Comparison of ENCODE assay signal across 25 cellular contexts in genomic region chr4:37475776-37476175, GRCh38.
"Had no signal": no experiment of that assay in that cellular context is flagged by ENCODE, and none has a peak within 500 bp of the region (broad histone marks: within the 10 kb centered on the region; RNA-seq: fewer than 3 reads in every experiment).

No MANE protein-coding gene starts in this region.

- DNase-seq: dermis blood vessel endothelial cell; effector memory CD4-positive, alpha-beta T cell; gastrocnemius medialis; heart left ventricle; left cardiac atrium; left lung; mesenchymal stem cell; midbrain; naive thymus-derived CD4-positive, alpha-beta T cell; sigmoid colon; spleen; stimulated activated CD4-positive, alpha-beta T cell treated with anti-CD3 and anti-CD28 coated beads, Interleukin-4, amount 100 ng/mL, for 4 hours; stimulated activated naive CD8-positive, alpha-beta T cell treated with anti-CD3 and anti-CD28 coated beads, Interleukin-15, Interleukin-2, amounts not matched to agents 100 U/mL and 50 U/mL, for 24 hours; substantia nigra; upper lobe of right lung; uterus had no signal

- ATAC-seq: gastrocnemius medialis; heart left ventricle; left cardiac atrium; naive thymus-derived CD4-positive, alpha-beta T cell; stimulated activated memory B cell treated with anti-CD40 and anti-IgM and Interleukin-4, amounts not matched to agents 10 μg/mL and 1 μg/mL and 100 μg/mL, for 72 hours; stimulated activated naive CD8-positive, alpha-beta T cell treated with anti-CD3 and anti-CD28 coated beads, Interleukin-15, Interleukin-2, amounts not matched to agents 100 U/mL and 50 U/mL, for 24 hours had no signal

- H3K27me3 ChIP-seq: gastrocnemius medialis, hepatocyte, neural progenitor cell, right atrium auricular region, sigmoid colon, tibial nerve, upper lobe of right lung, uterus had no signal

- H3K9me3 ChIP-seq: gastrocnemius medialis, heart left ventricle, left lung, prostate gland, right atrium auricular region, sigmoid colon, spleen, thoracic aorta, tibial nerve, upper lobe of right lung, uterus had no signal

- H3K4me3 Mint-ChIP-seq: naive thymus-derived CD4-positive, alpha-beta T cell; nephron; neural progenitor cell; stimulated activated memory B cell treated with anti-CD40 and anti-IgM and Interleukin-4, amounts not matched to agents 10 μg/mL and 1 μg/mL and 100 μg/mL, for 72 hours had no signal

- H3K36me3 Mint-ChIP-seq: naive thymus-derived CD4-positive, alpha-beta T cell; neural progenitor cell; stimulated activated memory B cell treated with anti-CD40 and anti-IgM and Interleukin-4, amounts not matched to agents 10 μg/mL and 1 μg/mL and 100 μg/mL, for 72 hours had no signal

- H3K4me1 ChIP-seq: gastrocnemius medialis, heart left ventricle, left lung, neural progenitor cell, prostate gland, right atrium auricular region, sigmoid colon, spleen, tibial nerve, upper lobe of right lung, uterus had no signal

- H3K36me3 ChIP-seq: gastrocnemius medialis, heart left ventricle, left lung, neural progenitor cell, prostate gland, right atrium auricular region, sigmoid colon, spleen, thoracic aorta, tibial nerve, upper lobe of right lung, uterus had no signal

- H3K27ac ChIP-seq: coronary artery, gastrocnemius medialis, heart left ventricle, hepatocyte, left lung, neural progenitor cell, prostate gland, right atrium auricular region, sigmoid colon, spleen, thoracic aorta, tibial nerve, upper lobe of right lung had no signal

- H3K27ac Mint-ChIP-seq: naive thymus-derived CD4-positive, alpha-beta T cell; nephron; neural progenitor cell; stimulated activated memory B cell treated with anti-CD40 and anti-IgM and Interleukin-4, amounts not matched to agents 10 μg/mL and 1 μg/mL and 100 μg/mL, for 72 hours had no signal

- H3K4me1 Mint-ChIP-seq: nephron; stimulated activated memory B cell treated with anti-CD40 and anti-IgM and Interleukin-4, amounts not matched to agents 10 μg/mL and 1 μg/mL and 100 μg/mL, for 72 hours had no signal

- H3K4me3 ChIP-seq: coronary artery, gastrocnemius medialis, heart left ventricle, hepatocyte, left lung, neural progenitor cell, prostate gland, right atrium auricular region, sigmoid colon, spleen, thoracic aorta, tibial nerve, upper lobe of right lung, uterus had no signal
